19 cellular contexts compared by ENCODE assay signal in the genomic region with DNA sequence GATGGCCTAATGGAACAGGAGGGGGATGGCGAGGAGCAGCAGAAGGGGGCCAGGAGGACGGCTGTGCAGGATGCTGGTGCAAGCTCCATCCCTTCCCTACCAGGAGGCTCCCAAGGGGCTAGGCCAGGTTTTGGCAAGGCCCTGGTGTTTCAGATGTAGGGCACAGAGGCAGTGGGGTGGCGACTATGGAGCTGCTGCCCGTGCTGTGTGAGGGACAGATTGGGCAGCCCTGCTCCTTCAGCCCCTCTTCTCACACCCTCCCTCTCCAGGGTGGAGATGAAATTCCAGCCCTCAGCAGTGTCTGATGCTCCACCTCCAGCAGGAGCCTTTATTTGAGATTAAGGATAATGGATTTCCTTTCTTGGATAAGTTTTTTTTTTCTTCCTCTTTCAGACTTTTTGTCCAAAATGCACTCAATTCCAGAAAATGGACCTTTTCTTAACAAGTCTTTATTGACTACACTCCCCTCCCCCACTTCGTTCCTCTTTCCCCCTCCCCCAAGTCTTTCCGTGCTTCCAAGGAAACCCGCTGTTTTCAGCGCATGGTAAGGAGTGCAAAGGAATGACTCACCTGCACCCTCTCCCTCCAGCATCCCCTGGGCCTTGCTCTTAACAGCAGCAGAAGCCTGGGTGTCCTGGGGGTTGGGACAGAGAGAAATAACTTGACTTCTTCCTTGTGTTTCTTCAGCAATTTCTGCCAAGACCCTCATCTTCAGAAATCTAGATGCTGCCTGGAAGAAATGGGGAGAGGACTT.
DNase-seq lines count a peak whose midpoint lies in the region; ATAC-seq, FAIRE-seq and TF ChIP-seq lines count a peak whose summit lies in the region.
"Had no signal": no experiment of that assay in that cellular context is flagged by ENCODE, and none has a peak within 500 bp of the region (broad histone marks: within the 10 kb centered on the region; RNA-seq: fewer than 3 reads in every experiment).

No MANE protein-coding gene starts in this region.

- H4K20me1 ChIP-seq in astrocyte (ENCODE audit: insufficient read depth, low read length) = no peaks in the 10 kb centered on the region

- H3K27ac ChIP-seq in astrocyte (ENCODE audit: low read depth, low read length) (no peak overlapping the region), iPS-18a (ENCODE audit: low read length) (peak overlapping the region; percentile 8)
- H3K27ac ChIP-seq: esophagus muscularis mucosa had no signal

- no peaks in the 10 kb centered on the region for H3K27me3 Mint-ChIP-seq in stimulated activated naive CD8-positive, alpha-beta T cell treated with anti-CD3 and anti-CD28 coated beads, Interleukin-15, Interleukin-2, amounts not matched to agents 100 ng/mL and 50 ng/mL, for 24 hours
- H3K27me3 Mint-ChIP-seq in stimulated activated naive CD8-positive, alpha-beta T cell treated with anti-CD3 and anti-CD28 coated beads, Interleukin-15, amount 100 ng/mL, for 72 hours = no peaks in the 10 kb centered on the region
- no peaks in the 10 kb centered on the region for H3K27me3 Mint-ChIP-seq in astrocyte (ENCODE audit: low read depth, unreplicated experiment)
- H3K27me3 Mint-ChIP-seq: activated naive CD8-positive, alpha-beta T cell treated with anti-CD3 and anti-CD28 coated beads for 36 hours; T-cell had no signal

- H3K4me3 Mint-ChIP-seq in stimulated activated naive CD8-positive, alpha-beta T cell treated with anti-CD3 and anti-CD28 coated beads, Interleukin-15, Interleukin-2, amounts not matched to agents 100 ng/mL and 50 ng/mL, for 24 hours = no peak overlapping the region
- no peak overlapping the region for H3K4me3 Mint-ChIP-seq in stimulated activated naive CD8-positive, alpha-beta T cell treated with anti-CD3 and anti-CD28 coated beads, Interleukin-15, amount 100 ng/mL, for 72 hours
- no peak overlapping the region for H3K4me3 Mint-ChIP-seq in astrocyte (ENCODE audit: unreplicated experiment)
- H3K4me3 Mint-ChIP-seq: activated naive CD8-positive, alpha-beta T cell treated with anti-CD3 and anti-CD28 coated beads for 36 hours; immature natural killer cell; T-cell had no signal

- peak overlapping the region; percentile 65 for H3K4me2 ChIP-seq in astrocyte (ENCODE audit: low read length)

- H3K9ac ChIP-seq in astrocyte (ENCODE audit: low read length) = peak overlapping the region; percentile 13
- no peak overlapping the region for H3K9ac ChIP-seq in iPS-18a (ENCODE audit: low read length)

- TF ChIP-seq CTCF in astrocyte (IDR thresholded peaks at IDR 0.05; ENCODE audit: insufficient read depth, low read depth, low read length) = no peak
- TF ChIP-seq CTCF in BE2C (IDR thresholded peaks at IDR 0.05; ENCODE audit: low read depth, low read length) = no peak

- no peaks in the 10 kb centered on the region for H3K79me2 ChIP-seq in astrocyte (ENCODE audit: insufficient read depth, low read length)

- no peaks in the 10 kb centered on the region for H3K36me3 ChIP-seq in astrocyte (ENCODE audit: insufficient read depth, low read length)
- H3K36me3 ChIP-seq in iPS-18a (ENCODE audit: control insufficient read depth, low read depth, low read length) = no peaks in the 10 kb centered on the region
- peaks cover 12% of the 10 kb centered on the region for H3K36me3 ChIP-seq in BE2C

- no peaks in the 10 kb centered on the region for H3K9me3 ChIP-seq in astrocyte (ENCODE audit: insufficient read depth, low read depth, low read length)
- H3K9me3 ChIP-seq in iPS-18a (ENCODE audit: control insufficient read depth, low read depth, low read length) = no peaks in the 10 kb centered on the region
- H3K9me3 ChIP-seq in BE2C = no peaks in the 10 kb centered on the region
- H3K9me3 ChIP-seq: esophagus muscularis mucosa, mucosa of descending colon had no signal

- H3K4me3 ChIP-seq in astrocyte (ENCODE audit: insufficient read depth, low read depth, low read length) (no peak overlapping the region), iPS-18a (ENCODE audit: low read length) (peak overlapping the region; percentile 35), BE2C (ENCODE audit: low read depth, low read length) (no peak overlapping the region)
- H3K4me3 ChIP-seq: esophagus muscularis mucosa, mucosa of descending colon had no signal

- FAIRE-seq in astrocyte (lab: Jason Lieb, UNC) (no peak), urothelium cell line (lab: Jason Lieb, UNC) (no peak)

- H3K4me1 Mint-ChIP-seq in stimulated activated naive CD8-positive, alpha-beta T cell treated with anti-CD3 and anti-CD28 coated beads, Interleukin-15, Interleukin-2, amounts not matched to agents 100 ng/mL and 50 ng/mL, for 24 hours (ENCODE audit: low read depth) = peaks cover 27% of the 10 kb centered on the region
- peaks cover 19% of the 10 kb centered on the region for H3K4me1 Mint-ChIP-seq in stimulated activated naive CD8-positive, alpha-beta T cell treated with anti-CD3 and anti-CD28 coated beads, Interleukin-15, amount 100 ng/mL, for 72 hours
- peaks cover 19% of the 10 kb centered on the region for H3K4me1 Mint-ChIP-seq in astrocyte (ENCODE audit: low read depth, unreplicated experiment)

- H3K27ac Mint-ChIP-seq in stimulated activated naive CD8-positive, alpha-beta T cell treated with anti-CD3 and anti-CD28 coated beads, Interleukin-15, Interleukin-2, amounts not matched to agents 100 ng/mL and 50 ng/mL, for 24 hours = peak overlapping the region; percentile 59
- no peak overlapping the region for H3K27ac Mint-ChIP-seq in stimulated activated naive CD8-positive, alpha-beta T cell treated with anti-CD3 and anti-CD28 coated beads, Interleukin-15, amount 100 ng/mL, for 72 hours
- peak overlapping the region; percentile 12 for H3K27ac Mint-ChIP-seq in astrocyte (ENCODE audit: unreplicated experiment)
- H3K27ac Mint-ChIP-seq: activated naive CD8-positive, alpha-beta T cell treated with anti-CD3 and anti-CD28 coated beads for 36 hours had no signal

- peaks cover 4% of the 10 kb centered on the region for H3K36me3 Mint-ChIP-seq in stimulated activated naive CD8-positive, alpha-beta T cell treated with anti-CD3 and anti-CD28 coated beads, Interleukin-15, Interleukin-2, amounts not matched to agents 100 ng/mL and 50 ng/mL, for 24 hours (ENCODE audit: low read depth)
- no peaks in the 10 kb centered on the region for H3K36me3 Mint-ChIP-seq in astrocyte (ENCODE audit: low read depth, unreplicated experiment)

- H3K4me1 ChIP-seq in astrocyte (ENCODE audit: insufficient read depth, low read length) (peaks cover 14% of the 10 kb centered on the region), iPS-18a (ENCODE audit: control insufficient read depth, low read depth, low read length) (peaks cover 21% of the 10 kb centered on the region), BE2C (no peaks in the 10 kb centered on the region; the same call in 1 of the 2 replicates)
- H3K4me1 ChIP-seq: esophagus muscularis mucosa had no signal

- H3K27me3 ChIP-seq in astrocyte (ENCODE audit: insufficient read depth, low read length) = no peaks in the 10 kb centered on the region
- no peaks in the 10 kb centered on the region for H3K27me3 ChIP-seq in iPS-18a (ENCODE audit: control insufficient read depth, insufficient read depth, low read length)
- no peaks in the 10 kb centered on the region for H3K27me3 ChIP-seq in BE2C
- H3K27me3 ChIP-seq: esophagus muscularis mucosa had no signal

- no peak for DNase-seq in stimulated activated naive CD8-positive, alpha-beta T cell treated with anti-CD3 and anti-CD28 coated beads, Interleukin-15, amount 100 ng/mL, for 72 hours
- DNase-seq in astrocyte (ENCODE audit: low read depth) (peak; percentile 79), urothelium cell line (ENCODE audit: low spot score) (peak; percentile 95), BE2C (no peak)
- DNase-seq: activated CD4-positive, alpha-beta T cell treated with anti-CD3 and anti-CD28 coated beads for 4 hours; activated naive CD8-positive, alpha-beta T cell treated with anti-CD3 and anti-CD28 coated beads for 36 hours; Calu3; cortex of kidney; immature natural killer cell; mucosa of descending colon; NCI-H1105 treated with DMSO at 0.1 percent for 48 hours; PC-3; stimulated activated CD4-positive, alpha-beta T cell treated with anti-CD3 and anti-CD28 coated beads, Interleukin-12 subunit alpha, Interleukin-12 subunit beta, amount 100 ng/mL, for 4 hours; T-cell had no signal

- no peak for ATAC-seq in stimulated activated naive CD8-positive, alpha-beta T cell treated with anti-CD3 and anti-CD28 coated beads, Interleukin-15, amount 100 ng/mL, for 72 hours
- no peak for ATAC-seq in HG03025 (IDR thresholded peaks at IDR 0.05; ENCODE audit: low FRiP score, unreplicated experiment)
- ATAC-seq in GM18498 (IDR thresholded peaks at IDR 0.05; ENCODE audit: unreplicated experiment) = no peak
- ATAC-seq: mucosa of descending colon, PC-3, T-cell had no signal

- H2AFZ ChIP-seq in astrocyte (ENCODE audit: low read depth, low read length) = no peak overlapping the region

- H3K9me3 Mint-ChIP-seq in stimulated activated naive CD8-positive, alpha-beta T cell treated with anti-CD3 and anti-CD28 coated beads, Interleukin-15, Interleukin-2, amounts not matched to agents 100 ng/mL and 50 ng/mL, for 24 hours = no peaks in the 10 kb centered on the region
- H3K9me3 Mint-ChIP-seq in stimulated activated naive CD8-positive, alpha-beta T cell treated with anti-CD3 and anti-CD28 coated beads, Interleukin-15, amount 100 ng/mL, for 72 hours = no peaks in the 10 kb centered on the region
- no peaks in the 10 kb centered on the region for H3K9me3 Mint-ChIP-seq in astrocyte (ENCODE audit: unreplicated experiment)
- H3K9me3 Mint-ChIP-seq: activated naive CD8-positive, alpha-beta T cell treated with anti-CD3 and anti-CD28 coated beads for 36 hours; immature natural killer cell; T-cell had no signal

Comparison
In these comparisons a context has a peak if more than half of its experiments do, and no peak if none do; other contexts are left out.
1. H3K27ac Mint-ChIP-seq: peak in stimulated activated naive CD8-positive, alpha-beta T cell treated with anti-CD3 and anti-CD28 coated beads, Interleukin-15, Interleukin-2, amounts not matched to agents 100 ng/mL and 50 ng/mL, for 24 hours (single experiment) and astrocyte (single experiment); none in stimulated activated naive CD8-positive, alpha-beta T cell treated with anti-CD3 and anti-CD28 coated beads, Interleukin-15, amount 100 ng/mL, for 72 hours (0 of 2).
2. DNase-seq: peak in astrocyte (single experiment) and urothelium cell line (single experiment); none in stimulated activated naive CD8-positive, alpha-beta T cell treated with anti-CD3 and anti-CD28 coated beads, Interleukin-15, amount 100 ng/mL, for 72 hours (0 of 2) and BE2C (single experiment).